8 cellular contexts compared by ENCODE assay signal in genomic region chr15:99014803-99015676, GRCh38. TPM values are rescaled to one million over a fixed set of nuclear protein-coding genes. Genes with fewer than 3 reads are reported as not detected.
DNase-seq lines count a peak whose midpoint lies in the region; ATAC-seq and TF ChIP-seq lines count a peak whose summit lies in the region.

No MANE protein-coding gene starts in this region.

- H3K4me3 ChIP-seq in astrocyte of the spinal cord (ENCODE audit: low read depth, low read length), result peak overlapping the region; percentile 39

- in situ Hi-C loops in astrocyte of the spinal cord (cut with HindIII; ENCODE audit: low sequenced_read_pairs), result no loop called here

- ATAC-seq in GM19395 (IDR thresholded peaks at IDR 0.05; ENCODE audit: unreplicated experiment), result peak; percentile 94
- peak; percentile 92 for ATAC-seq in HG03354 (IDR thresholded peaks at IDR 0.05; ENCODE audit: poor library complexity, severe bottlenecking, unreplicated experiment)

- DNase-seq in DMS53 (lab: John Stamatoyannopoulos, UW), result peak; percentile 87
- peak; percentile 66 for DNase-seq in astrocyte of the spinal cord (ENCODE audit: low read depth, low spot score)
- DNase-seq in iPS-NIHi7 (ENCODE audit: extremely low spot score), result peak; percentile 77
- peak; percentile 20 to 41 (median 28) for DNase-seq in stimulated activated CD4-positive, alpha-beta T cell treated with anti-CD3 and anti-CD28 coated beads, Interleukin-12 subunit alpha, Interleukin-12 subunit beta, amount 100 ng/mL, for 48 hours (ENCODE audit: low read depth in 2 of 3, low spot score in 1 of 3)
- DNase-seq in SHP77 treated with DMSO at 0.1 percent for 48 hours (lab: John Stamatoyannopoulos, UW), result no peak

- TF ChIP-seq CTCF in astrocyte of the spinal cord (IDR thresholded peaks at IDR 0.05; ENCODE audit: low read depth, low read length), result no peak

TF ChIP-seq in PFSK-1, 5 proteins besides CTCF, POLR2A, EP300 and RAD21:
- TF ChIP-seq POLR2AphosphoS5 (IDR thresholded peaks at IDR 0.05; ENCODE audit: low read depth, low read length) (no peak), TAF1 (IDR thresholded peaks at IDR 0.05; ENCODE audit: borderline replicate concordance, insufficient read depth, low read length) (no peak), SIN3A (IDR thresholded peaks at IDR 0.05; ENCODE audit: borderline replicate concordance, insufficient read depth, low read length) (no peak), FOXP2 (optimal IDR thresholded peaks at IDR 0.05; ENCODE audit: borderline replicate concordance, extremely low read depth, extremely low read length, insufficient read depth) (peak; percentile 68)
- TF ChIP-seq, protein P1, sequence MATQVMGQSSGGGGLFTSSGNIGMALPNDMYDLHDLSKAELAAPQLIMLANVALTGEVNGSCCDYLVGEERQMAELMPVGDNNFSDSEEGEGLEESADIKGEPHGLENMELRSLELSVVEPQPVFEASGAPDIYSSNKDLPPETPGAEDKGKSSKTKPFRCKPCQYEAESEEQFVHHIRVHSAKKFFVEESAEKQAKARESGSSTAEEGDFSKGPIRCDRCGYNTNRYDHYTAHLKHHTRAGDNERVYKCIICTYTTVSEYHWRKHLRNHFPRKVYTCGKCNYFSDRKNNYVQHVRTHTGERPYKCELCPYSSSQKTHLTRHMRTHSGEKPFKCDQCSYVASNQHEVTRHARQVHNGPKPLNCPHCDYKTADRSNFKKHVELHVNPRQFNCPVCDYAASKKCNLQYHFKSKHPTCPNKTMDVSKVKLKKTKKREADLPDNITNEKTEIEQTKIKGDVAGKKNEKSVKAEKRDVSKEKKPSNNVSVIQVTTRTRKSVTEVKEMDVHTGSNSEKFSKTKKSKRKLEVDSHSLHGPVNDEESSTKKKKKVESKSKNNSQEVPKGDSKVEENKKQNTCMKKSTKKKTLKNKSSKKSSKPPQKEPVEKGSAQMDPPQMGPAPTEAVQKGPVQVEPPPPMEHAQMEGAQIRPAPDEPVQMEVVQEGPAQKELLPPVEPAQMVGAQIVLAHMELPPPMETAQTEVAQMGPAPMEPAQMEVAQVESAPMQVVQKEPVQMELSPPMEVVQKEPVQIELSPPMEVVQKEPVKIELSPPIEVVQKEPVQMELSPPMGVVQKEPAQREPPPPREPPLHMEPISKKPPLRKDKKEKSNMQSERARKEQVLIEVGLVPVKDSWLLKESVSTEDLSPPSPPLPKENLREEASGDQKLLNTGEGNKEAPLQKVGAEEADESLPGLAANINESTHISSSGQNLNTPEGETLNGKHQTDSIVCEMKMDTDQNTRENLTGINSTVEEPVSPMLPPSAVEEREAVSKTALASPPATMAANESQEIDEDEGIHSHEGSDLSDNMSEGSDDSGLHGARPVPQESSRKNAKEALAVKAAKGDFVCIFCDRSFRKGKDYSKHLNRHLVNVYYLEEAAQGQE (IDR thresholded peaks at IDR 0.05; ENCODE audit: insufficient read depth in 1 of 2, low read depth in 2 of 2, low read length in 2 of 2), result no peak

RNA-seq across cellular contexts. Expression of gene PGPEP1L, which starts 7.4 kb away (rescaled TPM):
- not detected for polyA plus RNA-seq in PFSK-1 (2012; ENCODE audit: insufficient read length, low read depth)
